10 cellular contexts compared by ENCODE assay signal in the genomic region with DNA sequence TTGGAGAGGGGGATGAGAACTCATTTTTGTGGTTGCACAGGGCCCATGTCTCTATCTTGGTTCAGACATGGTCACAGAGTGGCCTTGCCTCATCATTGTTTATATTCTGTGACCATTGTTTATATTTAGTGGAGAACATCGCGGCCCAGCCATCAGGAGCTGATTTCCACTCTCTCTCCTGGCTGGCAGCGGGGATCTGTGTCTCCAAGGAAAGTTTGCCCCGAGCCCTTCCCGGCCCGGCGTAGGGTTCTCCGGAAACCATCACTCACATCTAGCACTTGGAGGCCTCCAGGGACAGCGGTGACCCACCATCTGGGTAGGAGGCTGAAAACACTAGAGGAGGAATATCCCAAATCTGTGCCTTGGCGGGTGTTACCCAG. TPM values are rescaled to one million over a fixed set of nuclear protein-coding genes. Genes with fewer than 3 reads are reported as not detected.
DNase-seq lines count a peak whose midpoint lies in the region; ATAC-seq lines count a peak whose summit lies in the region.
"Had no signal": no experiment of that assay in that cellular context is flagged by ENCODE, and none has a peak within 500 bp of the region (broad histone marks: within the 10 kb centered on the region; RNA-seq: fewer than 3 reads in every experiment).

No MANE protein-coding gene starts in this region.

- DNase-seq in CD8-positive, alpha-beta memory T cell: no peak
- DNase-seq in T-cell: no peak
- peak; percentile 59 for DNase-seq in Right ventricle myocardium superior
- peak; percentile 84 for DNase-seq in posterior vena cava (ENCODE audit: low spot score)
- DNase-seq in HCEC 1CT: no peak
- no peak for DNase-seq in iPS-NIHi11 (ENCODE audit: low spot score)
- no peak for DNase-seq in stimulated activated naive CD4-positive, alpha-beta T cell treated with Interleukin-2 at 50 U/mL for 16 hours (lab: John Stamatoyannopoulos, UW)
- DNase-seq in NCI-H226: no peak

- peaks cover 18 to 22% of the 10 kb centered on the region in 2 donors for H3K27me3 Mint-ChIP-seq in CD8-positive, alpha-beta memory T cell
- peaks cover 5 to 34% of the 10 kb centered on the region in 2 donors for H3K27me3 Mint-ChIP-seq in T-cell

- peaks cover 0 to 2% (median 0%) of the 10 kb centered on the region in 3 donors for H3K36me3 Mint-ChIP-seq in CD8-positive, alpha-beta memory T cell
- H3K36me3 Mint-ChIP-seq in T-cell: no peaks in the 10 kb centered on the region

- H3K27ac ChIP-seq in CD8-positive, alpha-beta memory T cell (ENCODE audit: low read depth, low read length): no peak overlapping the region
- H3K27ac ChIP-seq: HL-60 had no signal

- peaks cover 0 to 1% (median 0%) of the 10 kb centered on the region in 5 donors for H3K9me3 Mint-ChIP-seq in CD8-positive, alpha-beta memory T cell
- H3K9me3 Mint-ChIP-seq in T-cell: no peaks in the 10 kb centered on the region

- CTCF ChIA-PET in CD8-positive, alpha-beta memory T cell (lab: Charles Lee): no interaction called here
- CTCF ChIA-PET in T-cell (lab: Charles Lee): no interaction called here

- H3K4me3 ChIP-seq in CD8-positive, alpha-beta memory T cell (ENCODE audit: low read length): no peak overlapping the region
- H3K4me3 ChIP-seq: GM12878 had no signal

- no peaks in the 10 kb centered on the region for H3K9me3 ChIP-seq in CD8-positive, alpha-beta memory T cell (ENCODE audit: low read length)

- peak overlapping the region; percentile 30 to 86 (median 80) for H3K4me3 Mint-ChIP-seq in CD8-positive, alpha-beta memory T cell
- H3K4me3 Mint-ChIP-seq in T-cell: peak overlapping the region; percentile 77 to 86 (median 80)

- ATAC-seq in T-cell (replicated peaks in 1 of 4) (no peak), Right ventricle myocardium superior (ENCODE audit: poor library complexity) (peak; percentile 36)

- H3K36me3 ChIP-seq in CD8-positive, alpha-beta memory T cell (ENCODE audit: insufficient read depth, low read length): no peaks in the 10 kb centered on the region

- POLR2A ChIA-PET in CD8-positive, alpha-beta memory T cell (lab: Charles Lee): no interaction called here
- POLR2A ChIA-PET in T-cell (lab: Charles Lee): no interaction called here

- H3K4me1 ChIP-seq in CD8-positive, alpha-beta memory T cell (ENCODE audit: insufficient read depth, low read length): peaks cover 5% of the 10 kb centered on the region

- intact Hi-C loops in Right ventricle myocardium superior (cut with DNase I) (loop anchor here (10.0 kb wide), 1 partner anchor 120 kb away; no protein-coding TSS in a partner anchor), posterior vena cava (cut with DNase I) (no loop called here)

- no peaks in the 10 kb centered on the region for H3K27me3 ChIP-seq in CD8-positive, alpha-beta memory T cell (ENCODE audit: insufficient read depth, low read length, poor library complexity, severe bottlenecking)

- peaks cover 14 to 18% (median 15%) of the 10 kb centered on the region in 3 donors for H3K4me1 Mint-ChIP-seq in CD8-positive, alpha-beta memory T cell
- H3K4me1 Mint-ChIP-seq in T-cell: peaks cover 9 to 21% (median 17%) of the 10 kb centered on the region in 3 donors

- peak overlapping the region in 2 of 8 donors; percentile 28 to 46 for H3K27ac Mint-ChIP-seq in CD8-positive, alpha-beta memory T cell
- peak overlapping the region in 1 of 2 donors; percentile 75 for H3K27ac Mint-ChIP-seq in T-cell

RNA-seq across cellular contexts. Expression of a gene that starts 0.8 kb away (rescaled TPM):
- 1 to 10 TPM; 7.6 to 8.9 TPM for total RNA-seq in CD8-positive, alpha-beta memory T cell
- polyA plus RNA-seq in CD8-positive, alpha-beta memory T cell: 2.5 TPM
- total RNA-seq in T-cell (10 to 100 TPM in 1 of 5 donors, 1 to 10 TPM in 4; 4.3 to 10.3 (median 8.5) TPM), Right ventricle myocardium superior (92.1 TPM), posterior vena cava (10 to 100 TPM; 52.3 to 55.0 TPM)

RNA-seq across cellular contexts. Expression of a gene that starts 7.3 kb away (rescaled TPM):
- 10 to 100 TPM; 19.4 to 19.6 TPM for total RNA-seq in CD8-positive, alpha-beta memory T cell
- polyA plus RNA-seq in CD8-positive, alpha-beta memory T cell: 11.6 TPM
- total RNA-seq in T-cell (10 to 100 TPM; 13.0 to 16.7 (median 15.3) TPM), Right ventricle myocardium superior (17.5 TPM), posterior vena cava (10 to 100 TPM; 23.1 to 26.1 TPM)

RNA-seq across cellular contexts. Expression of a gene that starts 20.4 kb away (rescaled TPM):
- 100 to 1,000 TPM; 112 to 117 TPM for total RNA-seq in CD8-positive, alpha-beta memory T cell
- polyA plus RNA-seq in CD8-positive, alpha-beta memory T cell: 17.1 TPM
- 100 to 1,000 TPM in 3 of 5 donors, 10 to 100 TPM in 2; 88.4 to 158 (median 125) TPM for total RNA-seq in T-cell
- total RNA-seq in Right ventricle myocardium superior: 50.4 TPM
- total RNA-seq in posterior vena cava: 10 to 100 TPM; 78.0 to 79.3 TPM

RNA-seq across cellular contexts. Expression of a gene that starts 26.2 kb away (rescaled TPM):
- under 1 TPM; 0.94 to 0.95 TPM for total RNA-seq in CD8-positive, alpha-beta memory T cell
- polyA plus RNA-seq in CD8-positive, alpha-beta memory T cell: 1.7 TPM
- 1 to 10 TPM in 1 of 5 donors, under 1 TPM in 3, not detected in 1; 0.35 to 1.1 (median 0.67) TPM for total RNA-seq in T-cell
- total RNA-seq in Right ventricle myocardium superior: 0.97 TPM
- 1 to 10 TPM; 2.7 to 4.1 TPM for total RNA-seq in posterior vena cava

Comparison
In these comparisons a context has a peak if more than half of its experiments do, and no peak if none do; other contexts are left out.
1. DNase-seq: peak in Right ventricle myocardium superior (single experiment) and posterior vena cava (single experiment); none in CD8-positive, alpha-beta memory T cell (0 of 5), T-cell (0 of 34), HCEC 1CT (single experiment), iPS-NIHi11 (single experiment), stimulated activated naive CD4-positive, alpha-beta T cell treated with Interleukin-2 at 50 U/mL for 16 hours (single experiment) and NCI-H226 (single experiment).